Comparison of ENCODE assay signal across 11 cellular contexts in the genomic region with DNA sequence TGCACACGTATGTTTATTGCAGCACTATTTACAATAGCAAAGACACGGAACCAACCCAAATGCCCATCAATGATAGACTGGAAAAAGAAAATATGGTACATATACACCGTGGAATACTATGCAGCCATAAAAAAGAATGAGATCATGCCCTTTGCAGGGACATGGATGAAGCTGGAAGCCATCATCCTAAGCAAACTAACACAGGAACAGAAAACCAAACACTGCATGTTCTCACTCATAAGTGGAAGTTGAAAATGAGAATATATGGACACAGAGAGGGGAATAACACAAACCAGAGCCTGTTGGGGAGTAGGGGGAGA. TPM values are rescaled to one million over a fixed set of nuclear protein-coding genes. Genes with fewer than 3 reads are reported as not detected.
DNase-seq lines count a peak whose midpoint lies in the region; ATAC-seq and TF ChIP-seq lines count a peak whose summit lies in the region.
"Not testable (repeated sequence)": the region's sequence is repeated elsewhere in the genome, so short reads cannot be mapped to it uniquely, and the experiment has no call there.
"Had no signal": no experiment of that assay in that cellular context is flagged by ENCODE, and none has a peak within 500 bp of the region (broad histone marks: within the 10 kb centered on the region; RNA-seq: fewer than 3 reads in every experiment).

No MANE protein-coding gene starts in this region.

- H3K9me3 Mint-ChIP-seq in CD4-positive, alpha-beta T cell; activated B cell treated with CpG ODN at 0.5 μM for 24 hours; activated CD8-positive, alpha-beta T cell treated with anti-CD3 and anti-CD28 coated beads for 36 hours; activated T-helper 2 cell treated with anti-CD3 and anti-CD28 coated beads, Interferon-gamma antibody, Interleukin-2, Interleukin-4, amounts not matched to agents 10 μg/mL and 5 μg/mL and 100 μg/mL, durations not matched to agents 14 hours and 24 hours and 36 hours; activated naive CD8-positive, alpha-beta T cell treated with anti-CD3 and anti-CD28 coated beads, Interleukin-2, amount 10 ng/mL, durations not matched to agents 7 days and 5 days; naive thymus-derived CD8-positive, alpha-beta T cell: not testable (repeated sequence)

- intact Hi-C loops in CD4-positive, alpha-beta T cell (cut with DNase I, micrococcal nuclease); activated B cell treated with CpG ODN at 0.5 μM for 24 hours (cut with micrococcal nuclease); activated CD8-positive, alpha-beta T cell treated with anti-CD3 and anti-CD28 coated beads for 36 hours (cut with micrococcal nuclease): not testable (repeated sequence)
- intact Hi-C loops in activated T-helper 2 cell treated with anti-CD3 and anti-CD28 coated beads, Interferon-gamma antibody, Interleukin-2, Interleukin-4, amounts not matched to agents 10 μg/mL and 5 μg/mL and 100 μg/mL, durations not matched to agents 14 hours and 24 hours and 36 hours (cut with micrococcal nuclease): loop anchor here (10.0 kb wide), 1 partner anchor 1720 kb away; no protein-coding TSS in a partner anchor

- not testable (repeated sequence) for H3K4me3 ChIP-seq in HEK293 (ENCODE audit: low read depth, low read length)

- not testable (repeated sequence) for TF ChIP-seq CTCF in CD4-positive, alpha-beta T cell (IDR thresholded peaks at IDR 0.05); HEK293 (tag by site-specific recombination; IDR thresholded peaks at IDR 0.05); activated B cell treated with CpG ODN at 0.5 μM for 24 hours (IDR thresholded peaks at IDR 0.05); activated CD8-positive, alpha-beta T cell treated with anti-CD3 and anti-CD28 coated beads for 36 hours (IDR thresholded peaks at IDR 0.05)

- H3K9me3 ChIP-seq in CD4-positive, alpha-beta T cell (ENCODE audit: control insufficient read depth, low read length); HEK293 (ENCODE audit: control insufficient read depth, insufficient read depth, low read depth, low read length): not testable (repeated sequence)

- POLR2A ChIA-PET in CD4-positive, alpha-beta T cell (lab: Charles Lee); HEK293 (lab: Yijun Ruan, JAX); activated naive CD8-positive, alpha-beta T cell treated with anti-CD3 and anti-CD28 coated beads, Interleukin-2, amount 10 ng/mL, durations not matched to agents 7 days and 5 days (lab: Charles Lee); naive thymus-derived CD8-positive, alpha-beta T cell (lab: Charles Lee): not testable (repeated sequence)
- POLR2A ChIA-PET in activated B cell treated with CpG ODN at 0.5 μM for 24 hours (lab: Charles Lee): interaction anchor here (0.8 to 11.8 kb wide), 3 partner anchors 11 to 166 kb away, joined by 3 to 137 read pairs (median 3); partner anchors contain the start of gene CD200
- POLR2A ChIA-PET in activated CD8-positive, alpha-beta T cell treated with anti-CD3 and anti-CD28 coated beads for 36 hours (lab: Charles Lee): interaction anchor here (0.7 kb wide), 1 partner anchor 9 kb away, joined by 3 read pairs; no protein-coding TSS in a partner anchor

- CTCF ChIA-PET in CD4-positive, alpha-beta T cell (lab: Charles Lee); HEK293 (lab: Yijun Ruan, JAX): not testable (repeated sequence)
- CTCF ChIA-PET in activated B cell treated with CpG ODN at 0.5 μM for 24 hours (lab: Charles Lee): interaction anchor here (1.5 kb wide), 1 partner anchor 24 kb away, joined by 3 read pairs; no protein-coding TSS in a partner anchor
- CTCF ChIA-PET in activated CD8-positive, alpha-beta T cell treated with anti-CD3 and anti-CD28 coated beads for 36 hours (lab: Charles Lee): interaction anchor here (1.0 to 1.7 kb wide), 2 partner anchors 16 to 26 kb away, joined by 3 to 4 read pairs; no protein-coding TSS in a partner anchor

- H3K4me3 Mint-ChIP-seq in CD4-positive, alpha-beta T cell: peak overlapping the region; percentile 51
- peak overlapping the region; percentile 89 for H3K4me3 Mint-ChIP-seq in activated B cell treated with CpG ODN at 0.5 μM for 24 hours
- H3K4me3 Mint-ChIP-seq in activated CD8-positive, alpha-beta T cell treated with anti-CD3 and anti-CD28 coated beads for 36 hours; activated naive CD8-positive, alpha-beta T cell treated with anti-CD3 and anti-CD28 coated beads, Interleukin-2, amount 10 ng/mL, durations not matched to agents 7 days and 5 days: not testable (repeated sequence)
- peak overlapping the region; percentile 40 for H3K4me3 Mint-ChIP-seq in activated T-helper 2 cell treated with anti-CD3 and anti-CD28 coated beads, Interferon-gamma antibody, Interleukin-2, Interleukin-4, amounts not matched to agents 10 μg/mL and 5 μg/mL and 100 μg/mL, durations not matched to agents 14 hours and 24 hours and 36 hours (ENCODE audit: low read depth)
- peak overlapping the region in 9 of 10 donors; percentile 5 to 98 (median 36) for H3K4me3 Mint-ChIP-seq in naive thymus-derived CD8-positive, alpha-beta T cell

- DNase-seq in CD4-positive, alpha-beta T cell; activated B cell treated with CpG ODN at 0.5 μM for 24 hours; activated CD8-positive, alpha-beta T cell treated with anti-CD3 and anti-CD28 coated beads for 36 hours; activated T-helper 2 cell treated with anti-CD3 and anti-CD28 coated beads, Interferon-gamma antibody, Interleukin-2, Interleukin-4, amounts not matched to agents 10 μg/mL and 5 μg/mL and 100 μg/mL, durations not matched to agents 14 hours and 24 hours and 36 hours (ENCODE audit: low spot score); activated naive CD8-positive, alpha-beta T cell treated with anti-CD3 and anti-CD28 coated beads, Interleukin-2, amount 10 ng/mL, durations not matched to agents 7 days and 5 days; naive thymus-derived CD8-positive, alpha-beta T cell: not testable (repeated sequence)

- not testable (repeated sequence) for H3K36me3 ChIP-seq in HEK293 (ENCODE audit: control insufficient read depth in 2 of 2, insufficient read depth in 1 of 2, low read length in 2 of 2)

- H3K4me1 Mint-ChIP-seq in CD4-positive, alpha-beta T cell (ENCODE audit: low read depth): peaks cover 93% of the 10 kb centered on the region
- peaks cover 86% of the 10 kb centered on the region for H3K4me1 Mint-ChIP-seq in activated B cell treated with CpG ODN at 0.5 μM for 24 hours
- H3K4me1 Mint-ChIP-seq in activated CD8-positive, alpha-beta T cell treated with anti-CD3 and anti-CD28 coated beads for 36 hours (ENCODE audit: low read depth): peaks cover 65% of the 10 kb centered on the region
- peaks cover 74% of the 10 kb centered on the region for H3K4me1 Mint-ChIP-seq in activated T-helper 2 cell treated with anti-CD3 and anti-CD28 coated beads, Interferon-gamma antibody, Interleukin-2, Interleukin-4, amounts not matched to agents 10 μg/mL and 5 μg/mL and 100 μg/mL, durations not matched to agents 14 hours and 24 hours and 36 hours (ENCODE audit: low read depth)
- H3K4me1 Mint-ChIP-seq in activated naive CD8-positive, alpha-beta T cell treated with anti-CD3 and anti-CD28 coated beads, Interleukin-2, amount 10 ng/mL, durations not matched to agents 7 days and 5 days: peaks cover 65% of the 10 kb centered on the region
- H3K4me1 Mint-ChIP-seq in naive thymus-derived CD8-positive, alpha-beta T cell: peaks cover 39 to 85% (median 82%) of the 10 kb centered on the region in 4 donors

- not testable (repeated sequence) for H3K27ac ChIP-seq in CD4-positive, alpha-beta T cell (ENCODE audit: low read depth, low read length); HEK293 (ENCODE audit: extremely low read depth, low read depth, low read length)

- peaks cover 59% of the 10 kb centered on the region for H3K36me3 Mint-ChIP-seq in CD4-positive, alpha-beta T cell (ENCODE audit: low read depth)
- H3K36me3 Mint-ChIP-seq in activated B cell treated with CpG ODN at 0.5 μM for 24 hours (ENCODE audit: low read depth): peaks cover 75% of the 10 kb centered on the region
- H3K36me3 Mint-ChIP-seq in activated CD8-positive, alpha-beta T cell treated with anti-CD3 and anti-CD28 coated beads for 36 hours (ENCODE audit: low read depth): peaks cover 30% of the 10 kb centered on the region
- peaks cover 59% of the 10 kb centered on the region for H3K36me3 Mint-ChIP-seq in activated T-helper 2 cell treated with anti-CD3 and anti-CD28 coated beads, Interferon-gamma antibody, Interleukin-2, Interleukin-4, amounts not matched to agents 10 μg/mL and 5 μg/mL and 100 μg/mL, durations not matched to agents 14 hours and 24 hours and 36 hours (ENCODE audit: low read depth)
- peaks cover 30% of the 10 kb centered on the region for H3K36me3 Mint-ChIP-seq in activated naive CD8-positive, alpha-beta T cell treated with anti-CD3 and anti-CD28 coated beads, Interleukin-2, amount 10 ng/mL, durations not matched to agents 7 days and 5 days
- H3K36me3 Mint-ChIP-seq in naive thymus-derived CD8-positive, alpha-beta T cell: peaks cover 5 to 30% (median 8%) of the 10 kb centered on the region in 3 donors

- H3K27ac Mint-ChIP-seq in CD4-positive, alpha-beta T cell: peak overlapping the region; percentile 90
- peak overlapping the region; percentile 86 for H3K27ac Mint-ChIP-seq in activated B cell treated with CpG ODN at 0.5 μM for 24 hours
- H3K27ac Mint-ChIP-seq in activated CD8-positive, alpha-beta T cell treated with anti-CD3 and anti-CD28 coated beads for 36 hours: peak overlapping the region; percentile 76
- peak overlapping the region; percentile 27 for H3K27ac Mint-ChIP-seq in activated T-helper 2 cell treated with anti-CD3 and anti-CD28 coated beads, Interferon-gamma antibody, Interleukin-2, Interleukin-4, amounts not matched to agents 10 μg/mL and 5 μg/mL and 100 μg/mL, durations not matched to agents 14 hours and 24 hours and 36 hours
- peak overlapping the region; percentile 19 for H3K27ac Mint-ChIP-seq in activated naive CD8-positive, alpha-beta T cell treated with anti-CD3 and anti-CD28 coated beads, Interleukin-2, amount 10 ng/mL, durations not matched to agents 7 days and 5 days
- peak overlapping the region; percentile 38 to 98 (median 79) for H3K27ac Mint-ChIP-seq in naive thymus-derived CD8-positive, alpha-beta T cell

- H3K4me1 ChIP-seq in HEK293 (ENCODE audit: control insufficient read depth, insufficient read depth, low read length): not testable (repeated sequence)

- not testable (repeated sequence) for ATAC-seq in CD4-positive, alpha-beta T cell (ENCODE audit: poor library complexity); activated B cell treated with CpG ODN at 0.5 μM for 24 hours (ENCODE audit: low read depth); activated CD8-positive, alpha-beta T cell treated with anti-CD3 and anti-CD28 coated beads for 36 hours; activated naive CD8-positive, alpha-beta T cell treated with anti-CD3 and anti-CD28 coated beads, Interleukin-2, amount 10 ng/mL, durations not matched to agents 7 days and 5 days (ENCODE audit: low read depth); naive thymus-derived CD8-positive, alpha-beta T cell

- not testable (repeated sequence) for H3K27me3 Mint-ChIP-seq in CD4-positive, alpha-beta T cell; activated B cell treated with CpG ODN at 0.5 μM for 24 hours; activated CD8-positive, alpha-beta T cell treated with anti-CD3 and anti-CD28 coated beads for 36 hours; activated T-helper 2 cell treated with anti-CD3 and anti-CD28 coated beads, Interferon-gamma antibody, Interleukin-2, Interleukin-4, amounts not matched to agents 10 μg/mL and 5 μg/mL and 100 μg/mL, durations not matched to agents 14 hours and 24 hours and 36 hours (ENCODE audit: low read depth); activated naive CD8-positive, alpha-beta T cell treated with anti-CD3 and anti-CD28 coated beads, Interleukin-2, amount 10 ng/mL, durations not matched to agents 7 days and 5 days; naive thymus-derived CD8-positive, alpha-beta T cell

- H3K27me3 ChIP-seq in CD4-positive, alpha-beta T cell (ENCODE audit: control insufficient read depth, insufficient read depth, low read length): not testable (repeated sequence)

RNA-seq across cellular contexts. Expression of gene BTLA, which starts 4.9 kb away (rescaled TPM):
- 1 to 10 TPM; 8.5 to 9.6 TPM for total RNA-seq in CD4-positive, alpha-beta T cell
- total RNA-seq in activated B cell treated with CpG ODN at 0.5 μM for 24 hours: 49.8 and 53.2 TPM in 2 replicates
- total RNA-seq in activated CD8-positive, alpha-beta T cell treated with anti-CD3 and anti-CD28 coated beads for 36 hours: 10 to 100 TPM; 12.8 to 13.2 TPM
- total RNA-seq in activated T-helper 2 cell treated with anti-CD3 and anti-CD28 coated beads, Interferon-gamma antibody, Interleukin-2, Interleukin-4, amounts not matched to agents 10 μg/mL and 5 μg/mL and 100 μg/mL, durations not matched to agents 14 hours and 24 hours and 36 hours: 31.1 and 35.7 TPM in 2 replicates
- 10 to 100 TPM; 27.8 to 29.8 TPM for total RNA-seq in activated naive CD8-positive, alpha-beta T cell treated with anti-CD3 and anti-CD28 coated beads, Interleukin-2, amount 10 ng/mL, durations not matched to agents 7 days and 5 days
- total RNA-seq in naive thymus-derived CD8-positive, alpha-beta T cell: 10 to 100 TPM; 18.2 to 18.5 TPM
- polyA plus RNA-seq in naive thymus-derived CD8-positive, alpha-beta T cell: 10 to 100 TPM in 2 of 3 donors, 1 to 10 TPM in 1; 5.5 to 13.8 (median 10.2) TPM
- total RNA-seq: A172, Calu3, H4, IMR-90 had no signal
- polyA plus RNA-seq: IMR-90 had no signal

Comparison
In these comparisons a context has a peak if more than half of its experiments do, and no peak if none do; other contexts are left out.
1. H3K27ac Mint-ChIP-seq: peak in every context shown above with its lines; median percentile 90 in CD4-positive, alpha-beta T cell; 86 in activated B cell treated with CpG ODN at 0.5 μM for 24 hours; 79 in naive thymus-derived CD8-positive, alpha-beta T cell; 76 in activated CD8-positive, alpha-beta T cell treated with anti-CD3 and anti-CD28 coated beads for 36 hours; 27 in activated T-helper 2 cell treated with anti-CD3 and anti-CD28 coated beads, Interferon-gamma antibody, Interleukin-2, Interleukin-4, amounts not matched to agents 10 μg/mL and 5 μg/mL and 100 μg/mL, durations not matched to agents 14 hours and 24 hours and 36 hours; 19 in activated naive CD8-positive, alpha-beta T cell treated with anti-CD3 and anti-CD28 coated beads, Interleukin-2, amount 10 ng/mL, durations not matched to agents 7 days and 5 days.